In the genomic region with DNA sequence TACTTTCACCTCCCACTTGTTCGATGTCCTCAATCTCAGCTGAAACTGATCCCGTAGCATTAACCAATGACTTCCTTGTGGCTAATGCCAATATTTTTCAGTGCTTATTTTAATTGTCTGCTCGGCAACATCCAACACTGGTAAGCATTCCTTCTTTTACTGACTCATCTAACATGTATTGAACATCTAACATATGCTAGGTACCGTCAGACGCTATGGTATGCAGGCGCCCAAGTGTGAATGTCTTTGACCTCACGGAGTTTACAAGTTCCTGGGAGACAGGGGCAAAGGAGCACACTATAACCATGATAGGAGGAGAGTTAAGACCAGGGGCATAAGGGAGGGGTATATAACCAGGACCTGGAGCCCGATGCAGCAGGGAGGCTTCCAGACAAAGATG, we compare ENCODE assay signal across 1 cellular context.
TF ChIP-seq lines count a peak whose summit lies in the region.

No MANE protein-coding gene starts in this region.

TF ChIP-seq in WTC11, 78 proteins besides CTCF, POLR2A, EP300 and RAD21 (continued from another document):
- no peak for TF ChIP-seq FOXP1 (CRISPR knock-in tag; IDR thresholded peaks at IDR 0.05; ENCODE audit: borderline replicate concordance)
- TF ChIP-seq CDX4 (CRISPR knock-in tag; IDR thresholded peaks at IDR 0.05; ENCODE audit: borderline replicate concordance), result no peak
- TF ChIP-seq ESRRA (CRISPR knock-in tag; IDR thresholded peaks at IDR 0.05; ENCODE audit: borderline replicate concordance), result no peak
- no peak for TF ChIP-seq ATF1 (CRISPR knock-in tag; IDR thresholded peaks at IDR 0.05)
